ENCODE assay signal across 2 cellular contexts in genomic region chr16:85437161-85438052, GRCh38.
TF ChIP-seq lines count a peak whose summit lies in the region.

No MANE protein-coding gene starts in this region.

TF ChIP-seq in WTC11, 78 proteins besides CTCF, POLR2A, EP300 and RAD21 (continued from another document):
- TF ChIP-seq ZNF281 (CRISPR knock-in tag; IDR thresholded peaks at IDR 0.05) (peak; percentile 66; the same call in 1 of the 2 replicates), GABPB1 (CRISPR knock-in tag; IDR thresholded peaks at IDR 0.05) (no peak), MLX (CRISPR knock-in tag; IDR thresholded peaks at IDR 0.05) (no peak), ZNF423 (CRISPR knock-in tag; IDR thresholded peaks at IDR 0.05) (peak; percentile 100), PRDM15 (CRISPR knock-in tag; IDR thresholded peaks at IDR 0.05) (peak; percentile 90)
- TF ChIP-seq, protein P1, sequence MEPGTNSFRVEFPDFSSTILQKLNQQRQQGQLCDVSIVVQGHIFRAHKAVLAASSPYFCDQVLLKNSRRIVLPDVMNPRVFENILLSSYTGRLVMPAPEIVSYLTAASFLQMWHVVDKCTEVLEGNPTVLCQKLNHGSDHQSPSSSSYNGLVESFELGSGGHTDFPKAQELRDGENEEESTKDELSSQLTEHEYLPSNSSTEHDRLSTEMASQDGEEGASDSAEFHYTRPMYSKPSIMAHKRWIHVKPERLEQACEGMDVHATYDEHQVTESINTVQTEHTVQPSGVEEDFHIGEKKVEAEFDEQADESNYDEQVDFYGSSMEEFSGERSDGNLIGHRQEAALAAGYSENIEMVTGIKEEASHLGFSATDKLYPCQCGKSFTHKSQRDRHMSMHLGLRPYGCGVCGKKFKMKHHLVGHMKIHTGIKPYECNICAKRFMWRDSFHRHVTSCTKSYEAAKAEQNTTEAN (CRISPR knock-in tag; IDR thresholded peaks at IDR 0.05) = no peak

TF ChIP-seq in SK-N-SH, 30 proteins besides CTCF, POLR2A, EP300 and RAD21 (continued from another document):
- TF ChIP-seq ZBTB33 (IDR thresholded peaks at IDR 0.05; ENCODE audit: borderline replicate concordance, low read depth) (no peak), RFX5 (IDR thresholded peaks at IDR 0.05; ENCODE audit: low read length) (no peak)
- TF ChIP-seq, protein P2, sequence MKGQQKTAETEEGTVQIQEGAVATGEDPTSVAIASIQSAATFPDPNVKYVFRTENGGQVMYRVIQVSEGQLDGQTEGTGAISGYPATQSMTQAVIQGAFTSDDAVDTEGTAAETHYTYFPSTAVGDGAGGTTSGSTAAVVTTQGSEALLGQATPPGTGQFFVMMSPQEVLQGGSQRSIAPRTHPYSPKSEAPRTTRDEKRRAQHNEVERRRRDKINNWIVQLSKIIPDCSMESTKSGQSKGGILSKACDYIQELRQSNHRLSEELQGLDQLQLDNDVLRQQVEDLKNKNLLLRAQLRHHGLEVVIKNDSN (IDR thresholded peaks at IDR 0.05; ENCODE audit: borderline replicate concordance, low read depth) = no peak
